8 cellular contexts compared by ENCODE assay signal in genomic region chr20:49603209-49603627, GRCh38. TPM values are rescaled to one million over a fixed set of nuclear protein-coding genes. Genes with fewer than 3 reads are reported as not detected.
DNase-seq lines count a peak whose midpoint lies in the region; ATAC-seq and TF ChIP-seq lines count a peak whose summit lies in the region.

No MANE protein-coding gene starts in this region.

- no peak overlapping the region for H3K4me3 Mint-ChIP-seq in H9
- H3K4me3 Mint-ChIP-seq in WTC11 = no peak overlapping the region

- no peaks in the 10 kb centered on the region for H3K4me1 ChIP-seq in H9 (ENCODE audit: insufficient read depth, low read length)

- H3K4me2 ChIP-seq in H9 (ENCODE audit: insufficient read depth, insufficient read length, low read length) = no peak overlapping the region

- POLR2A ChIA-PET in WTC11 (lab: Charles Lee) = no interaction called here

- H2AFZ ChIP-seq in H9 (ENCODE audit: low read length) = no peak overlapping the region

- H3K27me3 Mint-ChIP-seq in H9 (ENCODE audit: low read depth) (peaks cover 2% of the 10 kb centered on the region), WTC11 (ENCODE audit: low read depth) (no peaks in the 10 kb centered on the region)

- H3K79me2 ChIP-seq in H9 (ENCODE audit: insufficient read depth, low read length) = no peaks in the 10 kb centered on the region

- DNase-seq in AG09309 (ENCODE audit: low read depth) (no peak), H9 (peak; percentile 71), WTC11 (ENCODE audit: low spot score) (peak; percentile 47), iPS-NIHi7 (ENCODE audit: extremely low spot score) (peak; percentile 72), SW 1271 (lab: John Stamatoyannopoulos, UW) (no peak), midbrain (lab: John Stamatoyannopoulos, UW) (no peak)
- DNase-seq in stimulated activated CD4-positive, alpha-beta T cell treated with anti-CD3 and anti-CD28 coated beads, Interleukin-15, amount 100 ng/mL, for 24 hours = no peak
- DNase-seq in activated CD4-positive, alpha-beta T cell treated with anti-CD3 and anti-CD28 coated beads for 1 hour = no peak

- no peak overlapping the region for H3T11ph ChIP-seq in H9 (ENCODE audit: low read length)

- H3K27ac Mint-ChIP-seq in H9 (no peak overlapping the region), WTC11 (no peak overlapping the region)

- peak; percentile 87 for ATAC-seq in WTC11

- peak; percentile 34 for TF ChIP-seq CTCF in AG09309 (IDR thresholded peaks at IDR 0.05; ENCODE audit: control insufficient read depth, insufficient read depth, low read depth, low read length, missing control alignments)
- TF ChIP-seq CTCF in H9 (conservative IDR thresholded peaks at IDR 0.05) = peak; percentile 66
- no peak for TF ChIP-seq CTCF in WTC11 (IDR thresholded peaks at IDR 0.05)

- no peak overlapping the region for H3K18ac ChIP-seq in H9 (ENCODE audit: insufficient read length, low read depth, low read length)

- no peaks in the 10 kb centered on the region for H3K27me3 ChIP-seq in H9 (ENCODE audit: insufficient read depth, low read length)

- no peaks in the 10 kb centered on the region for H3K23me2 ChIP-seq in H9 (ENCODE audit: insufficient read length, low read depth, low read length, poor library complexity, severe bottlenecking)

- H4K8ac ChIP-seq in H9 (replicated peaks; ENCODE audit: insufficient read length, low read depth, low read length) = no peak overlapping the region

- no peak overlapping the region for H4K5ac ChIP-seq in H9 (ENCODE audit: insufficient read length, low read depth, low read length)

- H3K9me3 Mint-ChIP-seq in H9 (no peaks in the 10 kb centered on the region), WTC11 (peaks cover under 1% of the 10 kb centered on the region; the same call in 1 of the 2 replicates)

- no peak overlapping the region for H3K56ac ChIP-seq in H9 (ENCODE audit: insufficient read length, low read depth, low read length)

- no peaks in the 10 kb centered on the region for H3K79me1 ChIP-seq in H9 (ENCODE audit: insufficient read depth, low read depth, low read length, poor library complexity, severe bottlenecking)

- H3K36me3 Mint-ChIP-seq in H9 (ENCODE audit: insufficient read depth in 1 of 3, low read depth in 3 of 3) = no peaks in the 10 kb centered on the region
- H3K36me3 Mint-ChIP-seq in WTC11 = no peaks in the 10 kb centered on the region

- no peak overlapping the region for H3K27ac ChIP-seq in H9 (ENCODE audit: insufficient read length, low read depth, low read length)

- no peak overlapping the region for H2BK12ac ChIP-seq in H9 (ENCODE audit: insufficient read length, low read depth, low read length)

- no peak overlapping the region for H3K23ac ChIP-seq in H9 (ENCODE audit: insufficient read length, low read depth, low read length)

- H3K4me1 Mint-ChIP-seq in H9 (0 out of 4 replicates have a peak, but pooled peaks cover 0 to 2% of the 10 kb centered on the region in 2 experiments), WTC11 (no peaks in the 10 kb centered on the region)

- no peak overlapping the region for H3K14ac ChIP-seq in H9 (ENCODE audit: insufficient read depth, low read length)

- H4K91ac ChIP-seq in H9 (ENCODE audit: insufficient read length, low read depth, low read length) = no peak overlapping the region

- CTCF ChIA-PET in WTC11 (lab: Charles Lee) = interaction anchor here (0.6 to 11.7 kb wide), 17 partner anchors 8 to 328 kb away, joined by 3 to 540 read pairs (median 4); no protein-coding TSS in a partner anchor

- no peak overlapping the region for H2BK120ac ChIP-seq in H9 (ENCODE audit: low read depth, low read length, poor library complexity, severe bottlenecking)

- H4K20me1 ChIP-seq in H9 (ENCODE audit: control insufficient read depth, insufficient read depth, insufficient read length) = no peaks in the 10 kb centered on the region

- no peak overlapping the region for H3K9ac ChIP-seq in H9 (ENCODE audit: extremely low read depth, insufficient read length, low read length)

- H3K9me3 ChIP-seq in H9 (ENCODE audit: control insufficient read depth, low read depth, low read length) = no peaks in the 10 kb centered on the region

- H2BK15ac ChIP-seq in H9 (ENCODE audit: low read depth, low read length) = no peak overlapping the region

- H2AK5ac ChIP-seq in H9 (ENCODE audit: insufficient read length, low read length) = no peak overlapping the region

- H2BK5ac ChIP-seq in H9 (ENCODE audit: insufficient read length, low read length) = no peak overlapping the region

- H3K4me3 ChIP-seq in AG09309 (ENCODE audit: control insufficient read depth, low read depth, low read length) = no peak overlapping the region

- no peak overlapping the region for H3K4ac ChIP-seq in H9 (ENCODE audit: low read depth, low read length)

- WGBS in H9 (ENCODE audit: extremely low coverage, insufficient read length, low lambda C conversion rate) = no CpG with 5 or more reads among the region's 11 CpGs

- H2BK20ac ChIP-seq in H9 (ENCODE audit: low read depth, low read length, poor library complexity, severe bottlenecking) = no peak overlapping the region

TF ChIP-seq in WTC11, 78 proteins besides CTCF, POLR2A, EP300 and RAD21:
- TF ChIP-seq, protein P1, sequence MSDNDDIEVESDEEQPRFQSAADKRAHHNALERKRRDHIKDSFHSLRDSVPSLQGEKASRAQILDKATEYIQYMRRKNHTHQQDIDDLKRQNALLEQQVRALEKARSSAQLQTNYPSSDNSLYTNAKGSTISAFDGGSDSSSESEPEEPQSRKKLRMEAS (CRISPR knock-in tag; IDR thresholded peaks at IDR 0.05) = 0 out of 2 replicates have a peak, but pooled peaks have one; percentile 6
- TF ChIP-seq NFE2L1 (CRISPR knock-in tag; IDR thresholded peaks at IDR 0.05) = no peak

RNA-seq across cellular contexts. Expression of gene PTGIS, which starts 35.3 kb away (rescaled TPM):
- total RNA-seq in H9 (2021) (18.9 and 20.0 TPM in 2 replicates), WTC11 (2021) (24.3 to 37.0 TPM (median 34.4 TPM) in 3 replicates)

Comparison
In these comparisons a context has a peak if more than half of its experiments do, and no peak if none do; other contexts are left out.
1. DNase-seq: peak in H9 (single experiment), WTC11 (single experiment) and iPS-NIHi7 (single experiment); none in AG09309 (single experiment), SW 1271 (0 of 2), stimulated activated CD4-positive, alpha-beta T cell treated with anti-CD3 and anti-CD28 coated beads, Interleukin-15, amount 100 ng/mL, for 24 hours (single experiment), midbrain (single experiment) and activated CD4-positive, alpha-beta T cell treated with anti-CD3 and anti-CD28 coated beads for 1 hour (single experiment).